In the genomic region with DNA sequence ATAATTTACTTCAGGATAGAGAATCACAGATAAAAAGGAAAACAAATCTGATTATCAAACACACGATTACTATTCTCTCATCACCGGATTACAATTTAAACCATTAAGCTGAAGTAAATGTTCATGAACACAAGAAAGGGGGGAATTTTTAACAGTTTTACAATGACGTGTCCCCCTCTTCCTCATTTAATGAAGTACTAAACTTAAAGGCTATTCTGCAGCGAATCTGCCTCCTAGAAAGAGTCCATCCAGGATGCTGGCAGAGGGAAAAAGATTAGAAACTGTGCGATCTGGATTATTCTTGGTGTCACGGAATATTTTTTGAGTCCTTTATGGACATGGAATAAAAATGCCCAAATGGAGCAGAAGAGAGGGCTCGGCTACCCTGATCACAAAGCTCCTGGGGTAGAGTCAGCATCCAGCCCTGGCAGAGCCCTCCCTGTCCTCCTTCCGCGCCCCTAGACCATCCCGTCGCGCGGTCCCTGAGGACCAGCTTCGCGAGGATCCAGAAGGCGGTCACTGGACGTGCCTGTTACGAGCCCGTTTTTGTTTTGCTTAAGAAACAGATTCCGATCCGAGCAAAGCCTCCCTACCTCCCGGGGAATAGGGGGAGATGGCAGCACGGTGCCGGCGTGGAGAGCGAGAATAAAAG, we compare ENCODE assay signal across 1 cellular context.
TF ChIP-seq lines count a peak whose summit lies in the region.

No MANE protein-coding gene starts in this region.

TF ChIP-seq in HepG2, 621 proteins besides CTCF, POLR2A, EP300 and RAD21 (continued from another document):
- TF ChIP-seq, protein P1, sequence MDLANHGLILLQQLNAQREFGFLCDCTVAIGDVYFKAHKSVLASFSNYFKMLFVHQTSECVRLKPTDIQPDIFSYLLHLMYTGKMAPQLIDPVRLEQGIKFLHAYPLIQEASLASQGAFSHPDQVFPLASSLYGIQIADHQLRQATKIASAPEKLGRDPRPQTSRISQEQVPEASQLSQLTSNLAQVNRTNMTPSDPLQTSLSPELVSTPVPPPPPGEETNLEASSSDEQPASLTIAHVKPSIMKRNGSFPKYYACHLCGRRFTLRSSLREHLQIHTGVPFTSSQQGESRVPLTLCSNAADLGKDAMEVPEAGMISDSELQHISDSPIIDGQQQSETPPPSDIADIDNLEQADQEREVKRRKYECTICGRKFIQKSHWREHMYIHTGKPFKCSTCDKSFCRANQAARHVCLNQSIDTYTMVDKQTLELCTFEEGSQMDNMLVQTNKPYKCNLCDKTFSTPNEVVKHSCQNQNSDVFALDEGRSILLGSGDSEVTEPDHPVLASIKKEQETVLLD (CRISPR knock-in tag; IDR thresholded peaks at IDR 0.05; ENCODE audit: low read depth) = no peak
- no peak for TF ChIP-seq ZNF746 (CRISPR knock-in tag; IDR thresholded peaks at IDR 0.05)
- TF ChIP-seq, protein P2, sequence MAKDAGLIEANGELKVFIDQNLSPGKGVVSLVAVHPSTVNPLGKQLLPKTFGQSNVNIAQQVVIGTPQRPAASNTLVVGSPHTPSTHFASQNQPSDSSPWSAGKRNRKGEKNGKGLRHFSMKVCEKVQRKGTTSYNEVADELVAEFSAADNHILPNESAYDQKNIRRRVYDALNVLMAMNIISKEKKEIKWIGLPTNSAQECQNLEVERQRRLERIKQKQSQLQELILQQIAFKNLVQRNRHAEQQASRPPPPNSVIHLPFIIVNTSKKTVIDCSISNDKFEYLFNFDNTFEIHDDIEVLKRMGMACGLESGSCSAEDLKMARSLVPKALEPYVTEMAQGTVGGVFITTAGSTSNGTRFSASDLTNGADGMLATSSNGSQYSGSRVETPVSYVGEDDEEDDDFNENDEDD (CRISPR knock-in tag; IDR thresholded peaks at IDR 0.05; ENCODE audit: borderline replicate concordance) = no peak
- no peak for TF ChIP-seq HMG20B (CRISPR knock-in tag; conservative IDR thresholded peaks at IDR 0.05)
- TF ChIP-seq, protein P3, sequence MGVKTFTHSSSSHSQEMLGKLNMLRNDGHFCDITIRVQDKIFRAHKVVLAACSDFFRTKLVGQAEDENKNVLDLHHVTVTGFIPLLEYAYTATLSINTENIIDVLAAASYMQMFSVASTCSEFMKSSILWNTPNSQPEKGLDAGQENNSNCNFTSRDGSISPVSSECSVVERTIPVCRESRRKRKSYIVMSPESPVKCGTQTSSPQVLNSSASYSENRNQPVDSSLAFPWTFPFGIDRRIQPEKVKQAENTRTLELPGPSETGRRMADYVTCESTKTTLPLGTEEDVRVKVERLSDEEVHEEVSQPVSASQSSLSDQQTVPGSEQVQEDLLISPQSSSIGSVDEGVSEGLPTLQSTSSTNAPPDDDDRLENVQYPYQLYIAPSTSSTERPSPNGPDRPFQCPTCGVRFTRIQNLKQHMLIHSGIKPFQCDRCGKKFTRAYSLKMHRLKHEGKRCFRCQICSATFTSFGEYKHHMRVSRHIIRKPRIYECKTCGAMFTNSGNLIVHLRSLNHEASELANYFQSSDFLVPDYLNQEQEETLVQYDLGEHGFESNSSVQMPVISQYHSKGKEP (CRISPR knock-in tag; IDR thresholded peaks at IDR 0.05) = no peak
- TF ChIP-seq MATR3 (CRISPR knock-in tag; IDR thresholded peaks at IDR 0.05) = no peak
- TF ChIP-seq ELF3 (CRISPR knock-in tag; IDR thresholded peaks at IDR 0.05) = no peak
- no peak for TF ChIP-seq FOSL1 (CRISPR knock-in tag; IDR thresholded peaks at IDR 0.05; ENCODE audit: borderline replicate concordance)
- no peak for TF ChIP-seq ZSCAN25 (CRISPR knock-in tag; IDR thresholded peaks at IDR 0.05)
- TF ChIP-seq ZNF572 (CRISPR knock-in tag; IDR thresholded peaks at IDR 0.05) = 0 out of 2 replicates have a peak, but pooled peaks have one; percentile 42
- TF ChIP-seq ZNF788 (CRISPR knock-in tag; IDR thresholded peaks at IDR 0.05; ENCODE audit: borderline replicate concordance) = no peak
- no peak for TF ChIP-seq DMAP1 (CRISPR knock-in tag; IDR thresholded peaks at IDR 0.05)
- no peak for TF ChIP-seq RFXAP (CRISPR knock-in tag; IDR thresholded peaks at IDR 0.05; ENCODE audit: borderline replicate concordance)
- TF ChIP-seq ZNF737 (CRISPR knock-in tag; IDR thresholded peaks at IDR 0.05; ENCODE audit: borderline replicate concordance) = no peak
- TF ChIP-seq ZNF264 (CRISPR knock-in tag; IDR thresholded peaks at IDR 0.05) = no peak
- no peak for TF ChIP-seq YEATS4 (CRISPR knock-in tag; IDR thresholded peaks at IDR 0.05; ENCODE audit: borderline replicate concordance)
- TF ChIP-seq ZNF878 (CRISPR knock-in tag; IDR thresholded peaks at IDR 0.05) = 0 out of 2 replicates have a peak, but pooled peaks have one; percentile 22
- TF ChIP-seq ZNF615 (CRISPR knock-in tag; IDR thresholded peaks at IDR 0.05; ENCODE audit: borderline replicate concordance) = no peak
- TF ChIP-seq MED1 (CRISPR knock-in tag; IDR thresholded peaks at IDR 0.05) = no peak
- no peak for TF ChIP-seq ZNF17 (CRISPR knock-in tag; IDR thresholded peaks at IDR 0.05)
- TF ChIP-seq, protein P4, sequence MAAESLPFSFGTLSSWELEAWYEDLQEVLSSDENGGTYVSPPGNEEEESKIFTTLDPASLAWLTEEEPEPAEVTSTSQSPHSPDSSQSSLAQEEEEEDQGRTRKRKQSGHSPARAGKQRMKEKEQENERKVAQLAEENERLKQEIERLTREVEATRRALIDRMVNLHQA (CRISPR knock-in tag; IDR thresholded peaks at IDR 0.05) = no peak
- no peak for TF ChIP-seq U2AF2 (IDR thresholded peaks at IDR 0.05; ENCODE audit: low read depth, low read length)
- TF ChIP-seq BORCS8-MEF2B (CRISPR knock-in tag; IDR thresholded peaks at IDR 0.05) = no peak
- TF ChIP-seq ZKSCAN8 (CRISPR knock-in tag; IDR thresholded peaks at IDR 0.05; ENCODE audit: borderline replicate concordance) = no peak
- no peak for TF ChIP-seq PLRG1 (conservative IDR thresholded peaks at IDR 0.05)
- no peak for TF ChIP-seq HDAC2 (CRISPR knock-in tag; IDR thresholded peaks at IDR 0.05)
- no peak for TF ChIP-seq ZFP1 (CRISPR knock-in tag; IDR thresholded peaks at IDR 0.05)
- TF ChIP-seq EHMT2 (IDR thresholded peaks at IDR 0.05; ENCODE audit: borderline replicate concordance, low read depth, low read length) = no peak
- TF ChIP-seq, protein P5, sequence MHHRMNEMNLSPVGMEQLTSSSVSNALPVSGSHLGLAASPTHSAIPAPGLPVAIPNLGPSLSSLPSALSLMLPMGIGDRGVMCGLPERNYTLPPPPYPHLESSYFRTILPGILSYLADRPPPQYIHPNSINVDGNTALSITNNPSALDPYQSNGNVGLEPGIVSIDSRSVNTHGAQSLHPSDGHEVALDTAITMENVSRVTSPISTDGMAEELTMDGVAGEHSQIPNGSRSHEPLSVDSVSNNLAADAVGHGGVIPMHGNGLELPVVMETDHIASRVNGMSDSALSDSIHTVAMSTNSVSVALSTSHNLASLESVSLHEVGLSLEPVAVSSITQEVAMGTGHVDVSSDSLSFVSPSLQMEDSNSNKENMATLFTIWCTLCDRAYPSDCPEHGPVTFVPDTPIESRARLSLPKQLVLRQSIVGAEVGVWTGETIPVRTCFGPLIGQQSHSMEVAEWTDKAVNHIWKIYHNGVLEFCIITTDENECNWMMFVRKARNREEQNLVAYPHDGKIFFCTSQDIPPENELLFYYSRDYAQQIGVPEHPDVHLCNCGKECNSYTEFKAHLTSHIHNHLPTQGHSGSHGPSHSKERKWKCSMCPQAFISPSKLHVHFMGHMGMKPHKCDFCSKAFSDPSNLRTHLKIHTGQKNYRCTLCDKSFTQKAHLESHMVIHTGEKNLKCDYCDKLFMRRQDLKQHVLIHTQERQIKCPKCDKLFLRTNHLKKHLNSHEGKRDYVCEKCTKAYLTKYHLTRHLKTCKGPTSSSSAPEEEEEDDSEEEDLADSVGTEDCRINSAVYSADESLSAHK (CRISPR knock-in tag; IDR thresholded peaks at IDR 0.05; ENCODE audit: borderline replicate concordance) = no peak
- no peak for TF ChIP-seq ZKSCAN1 (IDR thresholded peaks at IDR 0.05; ENCODE audit: low read length)
- TF ChIP-seq HNRNPL (IDR thresholded peaks at IDR 0.05; ENCODE audit: low read depth, low read length) = no peak
- no peak for TF ChIP-seq TOPORS (CRISPR knock-in tag; IDR thresholded peaks at IDR 0.05)
- TF ChIP-seq, protein P6, sequence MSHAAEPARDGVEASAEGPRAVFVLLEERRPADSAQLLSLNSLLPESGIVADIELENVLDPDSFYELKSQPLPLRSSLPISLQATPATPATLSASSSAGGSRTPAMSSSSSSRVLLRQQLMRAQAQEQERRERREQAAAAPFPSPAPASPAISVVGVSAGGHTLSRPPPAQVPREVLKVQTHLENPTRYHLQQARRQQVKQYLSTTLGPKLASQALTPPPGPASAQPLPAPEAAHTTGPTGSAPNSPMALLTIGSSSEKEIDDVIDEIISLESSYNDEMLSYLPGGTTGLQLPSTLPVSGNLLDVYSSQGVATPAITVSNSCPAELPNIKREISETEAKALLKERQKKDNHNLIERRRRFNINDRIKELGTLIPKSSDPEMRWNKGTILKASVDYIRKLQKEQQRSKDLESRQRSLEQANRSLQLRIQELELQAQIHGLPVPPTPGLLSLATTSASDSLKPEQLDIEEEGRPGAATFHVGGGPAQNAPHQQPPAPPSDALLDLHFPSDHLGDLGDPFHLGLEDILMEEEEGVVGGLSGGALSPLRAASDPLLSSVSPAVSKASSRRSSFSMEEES (CRISPR knock-in tag; IDR thresholded peaks at IDR 0.05) = no peak
- peak; percentile 6; the same call in 1 of the 2 replicates for TF ChIP-seq ZBTB7B (CRISPR knock-in tag; IDR thresholded peaks at IDR 0.05)
- TF ChIP-seq, protein P7, sequence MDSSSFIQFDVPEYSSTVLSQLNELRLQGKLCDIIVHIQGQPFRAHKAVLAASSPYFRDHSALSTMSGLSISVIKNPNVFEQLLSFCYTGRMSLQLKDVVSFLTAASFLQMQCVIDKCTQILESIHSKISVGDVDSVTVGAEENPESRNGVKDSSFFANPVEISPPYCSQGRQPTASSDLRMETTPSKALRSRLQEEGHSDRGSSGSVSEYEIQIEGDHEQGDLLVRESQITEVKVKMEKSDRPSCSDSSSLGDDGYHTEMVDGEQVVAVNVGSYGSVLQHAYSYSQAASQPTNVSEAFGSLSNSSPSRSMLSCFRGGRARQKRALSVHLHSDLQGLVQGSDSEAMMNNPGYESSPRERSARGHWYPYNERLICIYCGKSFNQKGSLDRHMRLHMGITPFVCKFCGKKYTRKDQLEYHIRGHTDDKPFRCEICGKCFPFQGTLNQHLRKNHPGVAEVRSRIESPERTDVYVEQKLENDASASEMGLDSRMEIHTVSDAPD (CRISPR knock-in tag; IDR thresholded peaks at IDR 0.05) = no peak
- TF ChIP-seq, protein P8, sequence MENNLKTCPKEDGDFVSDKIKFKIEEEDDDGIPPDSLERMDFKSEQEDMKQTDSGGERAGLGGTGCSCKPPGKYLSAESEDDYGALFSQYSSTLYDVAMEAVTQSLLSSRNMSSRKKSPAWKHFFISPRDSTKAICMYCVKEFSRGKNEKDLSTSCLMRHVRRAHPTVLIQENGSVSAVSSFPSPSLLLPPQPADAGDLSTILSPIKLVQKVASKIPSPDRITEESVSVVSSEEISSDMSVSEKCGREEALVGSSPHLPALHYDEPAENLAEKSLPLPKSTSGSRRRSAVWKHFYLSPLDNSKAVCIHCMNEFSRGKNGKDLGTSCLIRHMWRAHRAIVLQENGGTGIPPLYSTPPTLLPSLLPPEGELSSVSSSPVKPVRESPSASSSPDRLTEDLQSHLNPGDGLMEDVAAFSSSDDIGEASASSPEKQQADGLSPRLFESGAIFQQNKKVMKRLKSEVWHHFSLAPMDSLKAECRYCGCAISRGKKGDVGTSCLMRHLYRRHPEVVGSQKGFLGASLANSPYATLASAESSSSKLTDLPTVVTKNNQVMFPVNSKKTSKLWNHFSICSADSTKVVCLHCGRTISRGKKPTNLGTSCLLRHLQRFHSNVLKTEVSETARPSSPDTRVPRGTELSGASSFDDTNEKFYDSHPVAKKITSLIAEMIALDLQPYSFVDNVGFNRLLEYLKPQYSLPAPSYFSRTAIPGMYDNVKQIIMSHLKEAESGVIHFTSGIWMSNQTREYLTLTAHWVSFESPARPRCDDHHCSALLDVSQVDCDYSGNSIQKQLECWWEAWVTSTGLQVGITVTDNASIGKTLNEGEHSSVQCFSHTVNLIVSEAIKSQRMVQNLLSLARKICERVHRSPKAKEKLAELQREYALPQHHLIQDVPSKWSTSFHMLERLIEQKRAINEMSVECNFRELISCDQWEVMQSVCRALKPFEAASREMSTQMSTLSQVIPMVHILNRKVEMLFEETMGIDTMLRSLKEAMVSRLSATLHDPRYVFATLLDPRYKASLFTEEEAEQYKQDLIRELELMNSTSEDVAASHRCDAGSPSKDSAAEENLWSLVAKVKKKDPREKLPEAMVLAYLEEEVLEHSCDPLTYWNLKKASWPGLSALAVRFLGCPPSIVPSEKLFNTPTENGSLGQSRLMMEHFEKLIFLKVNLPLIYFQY (CRISPR knock-in tag; IDR thresholded peaks at IDR 0.05; ENCODE audit: borderline replicate concordance) = no peak
- TF ChIP-seq, protein P9, sequence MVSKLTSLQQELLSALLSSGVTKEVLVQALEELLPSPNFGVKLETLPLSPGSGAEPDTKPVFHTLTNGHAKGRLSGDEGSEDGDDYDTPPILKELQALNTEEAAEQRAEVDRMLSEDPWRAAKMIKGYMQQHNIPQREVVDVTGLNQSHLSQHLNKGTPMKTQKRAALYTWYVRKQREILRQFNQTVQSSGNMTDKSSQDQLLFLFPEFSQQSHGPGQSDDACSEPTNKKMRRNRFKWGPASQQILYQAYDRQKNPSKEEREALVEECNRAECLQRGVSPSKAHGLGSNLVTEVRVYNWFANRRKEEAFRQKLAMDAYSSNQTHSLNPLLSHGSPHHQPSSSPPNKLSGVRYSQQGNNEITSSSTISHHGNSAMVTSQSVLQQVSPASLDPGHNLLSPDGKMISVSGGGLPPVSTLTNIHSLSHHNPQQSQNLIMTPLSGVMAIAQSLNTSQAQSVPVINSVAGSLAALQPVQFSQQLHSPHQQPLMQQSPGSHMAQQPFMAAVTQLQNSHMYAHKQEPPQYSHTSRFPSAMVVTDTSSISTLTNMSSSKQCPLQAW (CRISPR knock-in tag; IDR thresholded peaks at IDR 0.05) = 0 out of 2 replicates have a peak, but pooled peaks have one; percentile 14
- no peak for TF ChIP-seq TBL1XR1 (IDR thresholded peaks at IDR 0.05; ENCODE audit: borderline replicate concordance, low read length, partially characterized antibody)
- TF ChIP-seq HOXA5 (CRISPR knock-in tag; IDR thresholded peaks at IDR 0.05) = no peak
- TF ChIP-seq JUNB (CRISPR knock-in tag; IDR thresholded peaks at IDR 0.05; ENCODE audit: borderline replicate concordance) = no peak
- TF ChIP-seq, protein P10, sequence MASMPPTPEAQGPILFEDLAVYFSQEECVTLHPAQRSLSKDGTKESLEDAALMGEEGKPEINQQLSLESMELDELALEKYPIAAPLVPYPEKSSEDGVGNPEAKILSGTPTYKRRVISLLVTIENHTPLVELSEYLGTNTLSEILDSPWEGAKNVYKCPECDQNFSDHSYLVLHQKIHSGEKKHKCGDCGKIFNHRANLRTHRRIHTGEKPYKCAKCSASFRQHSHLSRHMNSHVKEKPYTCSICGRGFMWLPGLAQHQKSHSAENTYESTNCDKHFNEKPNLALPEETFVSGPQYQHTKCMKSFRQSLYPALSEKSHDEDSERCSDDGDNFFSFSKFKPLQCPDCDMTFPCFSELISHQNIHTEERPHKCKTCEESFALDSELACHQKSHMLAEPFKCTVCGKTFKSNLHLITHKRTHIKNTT (CRISPR knock-in tag; IDR thresholded peaks at IDR 0.05) = no peak
- TF ChIP-seq KMT2B (CRISPR knock-in tag; IDR thresholded peaks at IDR 0.05) = no peak
- no peak for TF ChIP-seq GATAD2A (CRISPR knock-in tag; IDR thresholded peaks at IDR 0.05)
- TF ChIP-seq ZBTB3 (CRISPR knock-in tag; IDR thresholded peaks at IDR 0.05; ENCODE audit: borderline replicate concordance, low read depth) = no peak
